ENCODE assay signal across 8 cellular contexts in genomic region chr2:224938670-224939309, GRCh38.
DNase-seq lines count a peak whose midpoint lies in the region; ATAC-seq and TF ChIP-seq lines count a peak whose summit lies in the region.

No MANE protein-coding gene starts in this region.

- ATAC-seq in GM18870 (IDR thresholded peaks at IDR 0.05; ENCODE audit: unreplicated experiment) (peak; percentile 51), HG02678 (IDR thresholded peaks at IDR 0.05; ENCODE audit: unreplicated experiment) (peak; percentile 41), left ventricle myocardium superior (peak; percentile 55)

- peaks cover 55% of the 10 kb centered on the region for H4K20me1 ChIP-seq in OCI-LY3 (ENCODE audit: insufficient read depth, low read length)

- peak overlapping the region; percentile 68 for H3K27ac ChIP-seq in OCI-LY3 (ENCODE audit: low read length)

- H3K27me3 ChIP-seq in OCI-LY3 (ENCODE audit: low read depth, low read length), result no peaks in the 10 kb centered on the region

- TF ChIP-seq CTCF in OCI-LY3 (IDR thresholded peaks at IDR 0.05; ENCODE audit: low read depth, low read length), result no peak

- no peak overlapping the region for H2AFZ ChIP-seq in OCI-LY3 (ENCODE audit: low read depth, low read length)

- peak overlapping the region; percentile 19; the same call in 1 of the 2 replicates for H3K9ac ChIP-seq in OCI-LY3 (ENCODE audit: low read length)

- peaks cover 45% of the 10 kb centered on the region for H3K79me2 ChIP-seq in OCI-LY3 (ENCODE audit: low read length)

- CTCF ChIA-PET in HEK293T (lab: Yijun Ruan, JAX), result interaction anchor here (0.9 kb wide), 1 partner anchor 12 kb away, joined by 3 read pairs; no protein-coding TSS in a partner anchor

- no peaks in the 10 kb centered on the region for H3K9me3 ChIP-seq in OCI-LY3 (ENCODE audit: insufficient read depth, low read length)

- POLR2A ChIA-PET in HEK293T (lab: Yijun Ruan, JAX), result no interaction called here

- H3K36me3 ChIP-seq in OCI-LY3 (replicated peaks; ENCODE audit: low read depth, low read length), result peaks cover 3% of the 10 kb centered on the region

- H3K4me3 ChIP-seq in OCI-LY3 (ENCODE audit: low read length), result peak overlapping the region; percentile 59

- intact Hi-C loops in left ventricle myocardium superior (cut with micrococcal nuclease), result no loop called here

- H3K4me1 ChIP-seq in OCI-LY3 (ENCODE audit: low read length), result peaks cover 33% of the 10 kb centered on the region

- DNase-seq in left ventricle myocardium superior (peak; percentile 34), NCI-H526 (lab: John Stamatoyannopoulos, UW) (no peak), DMS53 (lab: John Stamatoyannopoulos, UW) (no peak), HEK293T (ENCODE audit: extremely low spot score) (no peak), SKM-1 treated with dmso at 0.1 percent for 144 hours (lab: John Stamatoyannopoulos, UW; ENCODE audit: unreplicated experiment) (no peak)

- peak overlapping the region; percentile 86 for H3K4me2 ChIP-seq in OCI-LY3 (ENCODE audit: low read length)

TF ChIP-seq in HEK293T, 16 proteins besides CTCF, POLR2A, EP300 and RAD21:
- TF ChIP-seq ZNF384 (IDR thresholded peaks at IDR 0.05) (no peak), ELF4 (IDR thresholded peaks at IDR 0.05) (no peak), FOXK2 (IDR thresholded peaks at IDR 0.05) (no peak), SUZ12 (IDR thresholded peaks at IDR 0.05) (no peak), TARDBP (IDR thresholded peaks at IDR 0.05) (no peak), FOXM1 (IDR thresholded peaks at IDR 0.05; ENCODE audit: borderline replicate concordance) (no peak)
- TF ChIP-seq, protein P1, sequence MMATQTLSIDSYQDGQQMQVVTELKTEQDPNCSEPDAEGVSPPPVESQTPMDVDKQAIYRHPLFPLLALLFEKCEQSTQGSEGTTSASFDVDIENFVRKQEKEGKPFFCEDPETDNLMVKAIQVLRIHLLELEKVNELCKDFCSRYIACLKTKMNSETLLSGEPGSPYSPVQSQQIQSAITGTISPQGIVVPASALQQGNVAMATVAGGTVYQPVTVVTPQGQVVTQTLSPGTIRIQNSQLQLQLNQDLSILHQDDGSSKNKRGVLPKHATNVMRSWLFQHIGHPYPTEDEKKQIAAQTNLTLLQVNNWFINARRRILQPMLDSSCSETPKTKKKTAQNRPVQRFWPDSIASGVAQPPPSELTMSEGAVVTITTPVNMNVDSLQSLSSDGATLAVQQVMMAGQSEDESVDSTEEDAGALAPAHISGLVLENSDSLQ (IDR thresholded peaks at IDR 0.05), result no peak
